ENCODE assay signal across 23 cellular contexts in genomic region chr7:128093606-128094005, GRCh38.
"Had no signal": no experiment of that assay in that cellular context is flagged by ENCODE, and none has a peak within 500 bp of the region (broad histone marks: within the 10 kb centered on the region; RNA-seq: fewer than 3 reads in every experiment).

No MANE protein-coding gene starts in this region.

- H2AFZ ChIP-seq: parathyroid adenoma had no signal

- H3K4me1 ChIP-seq: breast epithelium, colonic mucosa, lower lobe of right lung, parathyroid adenoma, transverse colon, uterus had no signal

- H3K79me2 ChIP-seq: parathyroid adenoma had no signal

- H3K27ac ChIP-seq: breast epithelium, colonic mucosa, epithelial cell of prostate, heart right ventricle, lower lobe of right lung, parathyroid adenoma, right lobe of liver, skin epidermis, transverse colon, uterus had no signal

- H3K9me3 Mint-ChIP-seq: activated naive CD4-positive, alpha-beta T cell treated with anti-CD3 and anti-CD28 coated beads, Interleukin-2, amount 50 U/mL, for 24 hours; activated T-cell treated with anti-CD3 and anti-CD28 coated beads, Interleukin-2, amount 50 U/mL, for 72 hours; central memory CD8-positive, alpha-beta T cell; nephron progenitor cell; stimulated activated naive B cell treated with anti-CD40 and anti-IgM and Interleukin-4, amounts not matched to agents 10 μg/mL and 1 μg/mL and 100 μg/mL, for 72 hours; T-cell had no signal

- H3K4me3 Mint-ChIP-seq: activated naive CD4-positive, alpha-beta T cell treated with anti-CD3 and anti-CD28 coated beads, Interleukin-2, amount 50 U/mL, for 24 hours; activated T-cell treated with anti-CD3 and anti-CD28 coated beads, Interleukin-2, amount 50 U/mL, for 72 hours; central memory CD8-positive, alpha-beta T cell; nephron progenitor cell; stimulated activated naive B cell treated with anti-CD40 and anti-IgM and Interleukin-4, amounts not matched to agents 10 μg/mL and 1 μg/mL and 100 μg/mL, for 72 hours; T-cell had no signal

- H3K27me3 ChIP-seq: breast epithelium, colonic mucosa, dorsolateral prefrontal cortex, heart right ventricle, right lobe of liver, transverse colon, uterus had no signal

- H3K36me3 ChIP-seq: breast epithelium, colonic mucosa, uterus had no signal

- H3K27ac Mint-ChIP-seq: activated naive CD4-positive, alpha-beta T cell treated with anti-CD3 and anti-CD28 coated beads, Interleukin-2, amount 50 U/mL, for 24 hours; activated T-cell treated with anti-CD3 and anti-CD28 coated beads, Interleukin-2, amount 50 U/mL, for 72 hours; nephron progenitor cell; T-cell had no signal

- H3K27me3 Mint-ChIP-seq: activated naive CD4-positive, alpha-beta T cell treated with anti-CD3 and anti-CD28 coated beads, Interleukin-2, amount 50 U/mL, for 24 hours; central memory CD8-positive, alpha-beta T cell; stimulated activated naive B cell treated with anti-CD40 and anti-IgM and Interleukin-4, amounts not matched to agents 10 μg/mL and 1 μg/mL and 100 μg/mL, for 72 hours; T-cell had no signal

- H3K4me1 Mint-ChIP-seq: central memory CD8-positive, alpha-beta T cell; nephron progenitor cell; T-cell had no signal

- H3K9ac ChIP-seq: parathyroid adenoma had no signal

- H3K4me3 ChIP-seq: breast epithelium, colonic mucosa, dorsolateral prefrontal cortex, heart right ventricle, lower lobe of right lung, mucosa of descending colon, right lobe of liver, skin epidermis, transverse colon, uterus had no signal

- DNase-seq: activated CD4-positive, alpha-beta T cell treated with anti-CD3 and anti-CD28 coated beads, Interleukin-2, amount 50 U/mL, for 48 hours; activated gamma-delta T cell; activated T-cell treated with anti-CD3 and anti-CD28 coated beads, Interleukin-2, amount 50 U/mL, for 72 hours; colonic mucosa; kidney; lower lobe of right lung; mesendoderm; nephron progenitor cell; stimulated activated CD4-positive, alpha-beta T cell treated with anti-CD3 and anti-CD28 coated beads, Interleukin-1b, Interleukin-23, amount 100 ng/mL, for 48 hours; stimulated activated naive B cell treated with anti-CD40 and anti-IgM and Interleukin-4, amounts not matched to agents 10 μg/mL and 1 μg/mL and 100 μg/mL, for 72 hours; T-cell; transverse colon; uterus had no signal

- H3K9me3 ChIP-seq: breast epithelium, colonic mucosa, heart right ventricle, lower lobe of right lung, mucosa of descending colon, right lobe of liver, transverse colon, uterus had no signal

- ATAC-seq: mucosa of descending colon; stimulated activated naive B cell treated with anti-CD40 and anti-IgM and Interleukin-4, amounts not matched to agents 10 μg/mL and 1 μg/mL and 100 μg/mL, for 72 hours; T-cell had no signal
